Comparison of ENCODE assay signal across 1 cellular context in the genomic region with DNA sequence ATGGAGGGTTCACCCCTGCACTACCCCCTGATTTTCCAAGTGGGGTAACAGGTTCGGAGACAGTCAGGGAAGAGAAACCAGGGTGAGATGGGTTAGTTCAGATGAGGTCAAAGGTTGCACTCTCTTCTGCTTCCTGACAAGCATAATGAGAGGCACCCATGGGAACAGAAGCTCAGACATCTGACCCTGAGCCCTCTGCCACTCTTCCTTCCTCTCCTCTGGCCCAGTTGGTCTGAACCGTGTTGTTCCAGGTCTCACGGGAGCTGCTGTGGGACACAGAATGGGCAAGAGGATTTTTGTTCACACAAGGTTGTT.
TF ChIP-seq lines count a peak whose summit lies in the region.

No MANE protein-coding gene starts in this region.

TF ChIP-seq in IMR-90, 13 proteins besides CTCF, POLR2A, EP300 and RAD21:
- TF ChIP-seq, protein P1, sequence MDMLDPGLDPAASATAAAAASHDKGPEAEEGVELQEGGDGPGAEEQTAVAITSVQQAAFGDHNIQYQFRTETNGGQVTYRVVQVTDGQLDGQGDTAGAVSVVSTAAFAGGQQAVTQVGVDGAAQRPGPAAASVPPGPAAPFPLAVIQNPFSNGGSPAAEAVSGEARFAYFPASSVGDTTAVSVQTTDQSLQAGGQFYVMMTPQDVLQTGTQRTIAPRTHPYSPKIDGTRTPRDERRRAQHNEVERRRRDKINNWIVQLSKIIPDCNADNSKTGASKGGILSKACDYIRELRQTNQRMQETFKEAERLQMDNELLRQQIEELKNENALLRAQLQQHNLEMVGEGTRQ (IDR thresholded peaks at IDR 0.05; ENCODE audit: low read depth, low read length): no peak
- no peak for TF ChIP-seq BHLHE40 (IDR thresholded peaks at IDR 0.05; ENCODE audit: low read depth, low read length)
- TF ChIP-seq MAZ (IDR thresholded peaks at IDR 0.05; ENCODE audit: borderline replicate concordance, low read depth, low read length): no peak
- no peak for TF ChIP-seq MAFK (IDR thresholded peaks at IDR 0.05; ENCODE audit: low read depth, low read length)
- no peak for TF ChIP-seq MXI1 (IDR thresholded peaks at IDR 0.05; ENCODE audit: borderline replicate concordance, low read depth, low read length)
- no peak for TF ChIP-seq CHD1 (IDR thresholded peaks at IDR 0.05; ENCODE audit: low read depth, low read length)
- no peak for TF ChIP-seq CEBPB (IDR thresholded peaks at IDR 0.05; ENCODE audit: low read depth, low read length)
- TF ChIP-seq RFX5 (IDR thresholded peaks at IDR 0.05; ENCODE audit: low read depth, low read length): no peak
- TF ChIP-seq, protein P2, sequence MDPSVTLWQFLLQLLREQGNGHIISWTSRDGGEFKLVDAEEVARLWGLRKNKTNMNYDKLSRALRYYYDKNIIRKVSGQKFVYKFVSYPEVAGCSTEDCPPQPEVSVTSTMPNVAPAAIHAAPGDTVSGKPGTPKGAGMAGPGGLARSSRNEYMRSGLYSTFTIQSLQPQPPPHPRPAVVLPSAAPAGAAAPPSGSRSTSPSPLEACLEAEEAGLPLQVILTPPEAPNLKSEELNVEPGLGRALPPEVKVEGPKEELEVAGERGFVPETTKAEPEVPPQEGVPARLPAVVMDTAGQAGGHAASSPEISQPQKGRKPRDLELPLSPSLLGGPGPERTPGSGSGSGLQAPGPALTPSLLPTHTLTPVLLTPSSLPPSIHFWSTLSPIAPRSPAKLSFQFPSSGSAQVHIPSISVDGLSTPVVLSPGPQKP (IDR thresholded peaks at IDR 0.05; ENCODE audit: borderline replicate concordance, low read depth, low read length): no peak
- TF ChIP-seq FOS (IDR thresholded peaks at IDR 0.05; ENCODE audit: low read depth, low read length): no peak
- no peak for TF ChIP-seq RCOR1 (IDR thresholded peaks at IDR 0.05; ENCODE audit: insufficient replicate concordance, low read length)
- no peak for TF ChIP-seq SMC3 (IDR thresholded peaks at IDR 0.05; ENCODE audit: low read depth, low read length)
- TF ChIP-seq NFE2L2 (IDR thresholded peaks at IDR 0.05; ENCODE audit: low read depth, low read length): no peak
